In the genomic region with DNA sequence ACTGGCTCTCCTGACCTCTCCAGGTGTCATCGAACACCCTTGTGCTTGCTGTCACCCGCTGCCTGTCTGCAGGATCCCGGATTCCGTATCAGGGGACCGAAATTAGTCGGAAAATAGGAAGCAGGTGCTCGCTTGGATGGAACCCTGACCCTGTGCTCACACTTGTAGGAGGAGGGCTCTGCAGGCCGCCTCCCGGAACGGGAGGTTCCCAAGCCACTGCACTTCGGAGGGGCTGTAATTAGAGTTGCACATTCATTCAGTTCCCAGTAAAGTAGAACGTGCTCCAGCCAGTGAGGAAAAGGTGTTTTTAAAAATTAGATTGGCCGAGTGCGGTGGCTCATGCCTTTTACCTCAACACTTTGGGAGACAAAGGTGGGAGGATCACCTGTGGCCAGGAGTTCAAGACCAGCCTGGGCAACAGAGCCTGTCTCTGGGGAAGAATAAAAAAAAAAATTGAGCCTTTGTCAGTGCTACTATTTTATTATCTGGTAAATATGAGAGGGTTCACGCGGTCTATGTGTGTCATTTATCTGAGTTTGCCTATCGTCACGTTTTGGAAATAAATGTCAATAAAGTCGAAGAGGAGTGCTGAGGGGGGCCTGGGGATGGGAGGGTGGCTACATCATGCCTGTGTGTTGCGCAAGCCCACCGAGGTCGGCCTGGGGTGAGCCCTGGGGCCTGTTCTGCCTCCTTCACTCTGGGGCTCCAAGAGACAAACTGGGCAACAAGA, we compare ENCODE assay signal across 8 cellular contexts. TPM values are rescaled to one million over a fixed set of nuclear protein-coding genes. Genes with fewer than 3 reads are reported as not detected.
DNase-seq lines count a peak whose midpoint lies in the region; ATAC-seq and TF ChIP-seq lines count a peak whose summit lies in the region.

No MANE protein-coding gene starts in this region.

- H3K36me3 Mint-ChIP-seq in GM23338 (ENCODE audit: low read depth), result peaks cover 2% of the 10 kb centered on the region; the same call in 1 of the 3 replicates

- no peaks in the 10 kb centered on the region for H3K9me3 Mint-ChIP-seq in GM23338
- H3K9me3 Mint-ChIP-seq in stimulated activated naive CD8-positive, alpha-beta T cell treated with anti-CD3 and anti-CD28 coated beads, Interleukin-15, amount 100 ng/mL, for 72 hours, result no peaks in the 10 kb centered on the region

- peak overlapping the region; percentile 91; the same call in 1 of the 2 replicates for H3K4me3 ChIP-seq in GM23338
- peak overlapping the region; percentile 80 for H3K4me3 ChIP-seq in mucosa of stomach (ENCODE audit: low read length)

- H3K9me2 ChIP-seq in GM23338 (ENCODE audit: insufficient read depth), result no peaks in the 10 kb centered on the region

- peak overlapping the region; percentile 50; the same call in 1 of the 2 replicates for H3K27ac Mint-ChIP-seq in GM23338
- peak overlapping the region; percentile 94 to 99 for H3K27ac Mint-ChIP-seq in stimulated activated naive CD8-positive, alpha-beta T cell treated with anti-CD3 and anti-CD28 coated beads, Interleukin-15, amount 100 ng/mL, for 72 hours

- no peak for TF ChIP-seq CTCF in GM23338 (conservative IDR thresholded peaks at IDR 0.05; ENCODE audit: low read depth in 2 of 2)

- H3K79me2 ChIP-seq in GM23338 (replicated peaks; ENCODE audit: insufficient read depth), result peaks cover 21% of the 10 kb centered on the region

- H3K9ac ChIP-seq in mucosa of stomach (ENCODE audit: low read length), result peak overlapping the region; percentile 88

- H4K20me1 ChIP-seq in GM23338 (replicated peaks; ENCODE audit: insufficient read depth), result no peaks in the 10 kb centered on the region

- H3K4me1 Mint-ChIP-seq in GM23338, result peaks cover 14% of the 10 kb centered on the region
- H3K4me1 Mint-ChIP-seq in stimulated activated naive CD8-positive, alpha-beta T cell treated with anti-CD3 and anti-CD28 coated beads, Interleukin-15, amount 100 ng/mL, for 72 hours, result peaks cover 48% of the 10 kb centered on the region

- H2AFZ ChIP-seq in GM23338, result no peak overlapping the region

- in situ Hi-C loops in ACHN (cut with HindIII; ENCODE audit: low pct_ligation_motif_present, low pct_unique_long_range_greater_than_20kb, low sequenced_read_pairs), result no loop called here

- H3K9me3 ChIP-seq in mucosa of stomach (ENCODE audit: control insufficient read depth, low read length), result no peaks in the 10 kb centered on the region

- H3F3A ChIP-seq in GM23338 (replicated peaks; ENCODE audit: low read depth), result peaks cover 10% of the 10 kb centered on the region; the same call in 1 of the 2 replicates

- H3K27me3 Mint-ChIP-seq in GM23338 (ENCODE audit: insufficient read depth, low read depth, poor library complexity), result peaks cover 7% of the 10 kb centered on the region
- H3K27me3 Mint-ChIP-seq in stimulated activated naive CD8-positive, alpha-beta T cell treated with anti-CD3 and anti-CD28 coated beads, Interleukin-15, amount 100 ng/mL, for 72 hours, result no peaks in the 10 kb centered on the region

- no peak overlapping the region for H3K27ac ChIP-seq in GM23338 (ENCODE audit: low read depth)

- H3K36me3 ChIP-seq in GM23338 (ENCODE audit: insufficient read depth) (no peaks in the 10 kb centered on the region), mucosa of stomach (ENCODE audit: control insufficient read depth, insufficient read depth, low read length) (no peaks in the 10 kb centered on the region)

- ATAC-seq in GM23338, result peak; percentile 28
- peak; percentile 67 for ATAC-seq in stimulated activated naive CD8-positive, alpha-beta T cell treated with anti-CD3 and anti-CD28 coated beads, Interleukin-15, amount 100 ng/mL, for 72 hours

- peak overlapping the region; percentile 89; the same call in 1 of the 2 replicates for H3K4me2 ChIP-seq in GM23338

- H3K4me1 ChIP-seq in GM23338 (ENCODE audit: insufficient read depth) (peaks cover 3% of the 10 kb centered on the region; the same call in 1 of the 2 replicates), mucosa of stomach (ENCODE audit: control insufficient read depth, insufficient read depth, low read length) (peaks cover 11% of the 10 kb centered on the region)

- H3K27me3 ChIP-seq in GM23338 (ENCODE audit: insufficient read depth) (no peaks in the 10 kb centered on the region), mucosa of stomach (ENCODE audit: control insufficient read depth, insufficient read depth, low read length) (no peaks in the 10 kb centered on the region)

- peak overlapping the region; percentile 73 for H3K4me3 Mint-ChIP-seq in GM23338
- peak overlapping the region; percentile 91 to 98 for H3K4me3 Mint-ChIP-seq in stimulated activated naive CD8-positive, alpha-beta T cell treated with anti-CD3 and anti-CD28 coated beads, Interleukin-15, amount 100 ng/mL, for 72 hours

- DNase-seq in ACHN, result peak; percentile 75
- peak; percentile 31 for DNase-seq in GM23338 (ENCODE audit: low spot score)
- DNase-seq in NCI-H446 (lab: John Stamatoyannopoulos, UW), result peak; percentile 85 to 89
- DNase-seq in activated CD4-positive, alpha-beta T cell treated with anti-CD3 and anti-CD28 coated beads for 48 hours, result peak; percentile 85
- DNase-seq in effector CD8-positive, alpha-beta T cell (lab: John Stamatoyannopoulos, UW), result peak; percentile 18
- peak; percentile 69 to 77 for DNase-seq in stimulated activated naive CD8-positive, alpha-beta T cell treated with anti-CD3 and anti-CD28 coated beads, Interleukin-15, amount 100 ng/mL, for 72 hours
- no peak for DNase-seq in middle frontal gyrus (ENCODE audit: extremely low spot score, low spot score)

TF ChIP-seq in GM23338, 12 proteins besides CTCF, POLR2A, EP300 and RAD21 (continues in another document):
- TF ChIP-seq ZNF331 (CRISPR knock-in tag; IDR thresholded peaks at IDR 0.05; ENCODE audit: low read depth) (no peak), EZH2 (IDR thresholded peaks at IDR 0.05; ENCODE audit: low read depth, unreplicated experiment) (no peak)
- TF ChIP-seq, protein P1, sequence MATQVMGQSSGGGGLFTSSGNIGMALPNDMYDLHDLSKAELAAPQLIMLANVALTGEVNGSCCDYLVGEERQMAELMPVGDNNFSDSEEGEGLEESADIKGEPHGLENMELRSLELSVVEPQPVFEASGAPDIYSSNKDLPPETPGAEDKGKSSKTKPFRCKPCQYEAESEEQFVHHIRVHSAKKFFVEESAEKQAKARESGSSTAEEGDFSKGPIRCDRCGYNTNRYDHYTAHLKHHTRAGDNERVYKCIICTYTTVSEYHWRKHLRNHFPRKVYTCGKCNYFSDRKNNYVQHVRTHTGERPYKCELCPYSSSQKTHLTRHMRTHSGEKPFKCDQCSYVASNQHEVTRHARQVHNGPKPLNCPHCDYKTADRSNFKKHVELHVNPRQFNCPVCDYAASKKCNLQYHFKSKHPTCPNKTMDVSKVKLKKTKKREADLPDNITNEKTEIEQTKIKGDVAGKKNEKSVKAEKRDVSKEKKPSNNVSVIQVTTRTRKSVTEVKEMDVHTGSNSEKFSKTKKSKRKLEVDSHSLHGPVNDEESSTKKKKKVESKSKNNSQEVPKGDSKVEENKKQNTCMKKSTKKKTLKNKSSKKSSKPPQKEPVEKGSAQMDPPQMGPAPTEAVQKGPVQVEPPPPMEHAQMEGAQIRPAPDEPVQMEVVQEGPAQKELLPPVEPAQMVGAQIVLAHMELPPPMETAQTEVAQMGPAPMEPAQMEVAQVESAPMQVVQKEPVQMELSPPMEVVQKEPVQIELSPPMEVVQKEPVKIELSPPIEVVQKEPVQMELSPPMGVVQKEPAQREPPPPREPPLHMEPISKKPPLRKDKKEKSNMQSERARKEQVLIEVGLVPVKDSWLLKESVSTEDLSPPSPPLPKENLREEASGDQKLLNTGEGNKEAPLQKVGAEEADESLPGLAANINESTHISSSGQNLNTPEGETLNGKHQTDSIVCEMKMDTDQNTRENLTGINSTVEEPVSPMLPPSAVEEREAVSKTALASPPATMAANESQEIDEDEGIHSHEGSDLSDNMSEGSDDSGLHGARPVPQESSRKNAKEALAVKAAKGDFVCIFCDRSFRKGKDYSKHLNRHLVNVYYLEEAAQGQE (IDR thresholded peaks at IDR 0.05; ENCODE audit: unreplicated experiment), result no peak

RNA-seq across cellular contexts. Expression of a gene that starts 1.5 kb away (rescaled TPM):
- 19.3 and 20.6 TPM in 2 replicates for total RNA-seq in GM23338 (2014; rRNA removed; shearing (Covaris generic))
- 4.4 and 4.9 TPM in 2 replicates for polyA plus RNA-seq in GM23338 (2016; fragmentation: Nextera tagmentation; extraction: Ambion mirVana)

RNA-seq across cellular contexts. Expression of a gene that starts 24.8 kb away (rescaled TPM):
- total RNA-seq in GM23338 (2014; rRNA removed; shearing (Covaris generic)), result 42.7 and 61.3 TPM in 2 replicates
- polyA plus RNA-seq in GM23338 (2016; fragmentation: Nextera tagmentation; extraction: Ambion mirVana), result 28.6 and 29.7 TPM in 2 replicates

RNA-seq across cellular contexts. Expression of a gene that starts 29.7 kb away (rescaled TPM):
- 26.5 and 34.5 TPM in 2 replicates for total RNA-seq in GM23338 (2014; rRNA removed; shearing (Covaris generic))
- 13.5 and 14.2 TPM in 2 replicates for polyA plus RNA-seq in GM23338 (2016; fragmentation: Nextera tagmentation; extraction: Ambion mirVana)

RNA-seq across cellular contexts. Expression of a gene that starts 54.4 kb away (rescaled TPM):
- total RNA-seq in GM23338 (2014; rRNA removed; shearing (Covaris generic)), result 39.6 and 48.9 TPM in 2 replicates
- polyA plus RNA-seq in GM23338 (2016; fragmentation: Nextera tagmentation; extraction: Ambion mirVana), result 4.6 and 5.2 TPM in 2 replicates
